ENCODE assay signal across 16 cellular contexts in the genomic region with DNA sequence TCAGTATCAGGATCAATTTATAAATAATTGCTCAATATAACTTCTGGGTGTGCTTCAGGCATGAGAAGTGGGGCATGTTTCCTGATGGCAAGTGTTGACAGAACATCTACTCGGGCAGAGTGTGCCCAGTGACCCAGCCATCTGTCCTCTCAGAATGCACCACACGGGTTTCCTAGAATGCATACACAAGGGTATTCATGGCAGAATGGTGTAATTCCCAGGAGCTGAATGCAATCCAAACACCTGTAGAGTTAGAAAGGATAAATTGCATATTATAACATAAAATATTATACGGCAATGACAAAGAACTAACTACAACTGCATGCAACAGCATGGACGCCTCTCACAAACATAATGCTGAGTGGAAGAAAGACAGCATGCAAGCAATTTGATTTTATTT.
DNase-seq lines count a peak whose midpoint lies in the region; ATAC-seq and TF ChIP-seq lines count a peak whose summit lies in the region.
"Had no signal": no experiment of that assay in that cellular context is flagged by ENCODE, and none has a peak within 500 bp of the region (broad histone marks: within the 10 kb centered on the region; RNA-seq: fewer than 3 reads in every experiment).

No MANE protein-coding gene starts in this region.

- H2BK5ac ChIP-seq in neuronal stem cell (ENCODE audit: low read length) = no peak overlapping the region

- H3K23ac ChIP-seq in neuronal stem cell (ENCODE audit: low read depth, low read length, poor library complexity) = no peak overlapping the region

- H3K79me1 ChIP-seq in neuronal stem cell (ENCODE audit: low read depth, low read length) = no peaks in the 10 kb centered on the region

- H2BK12ac ChIP-seq in neuronal stem cell (ENCODE audit: low read length) = no peak overlapping the region

- no CpG with 5 or more reads among the region's 4 CpGs for WGBS in neuronal stem cell (ENCODE audit: extremely low coverage in 2 of 2, insufficient read length in 2 of 2, insufficient replicate concordance in 1 of 2), 2 donors

- H4K8ac ChIP-seq in neuronal stem cell (ENCODE audit: low read depth, low read length) = no peak overlapping the region

- H3K27me3 ChIP-seq in effector memory CD4-positive, alpha-beta T cell (replicated peaks; ENCODE audit: control insufficient read depth, insufficient read depth, low read length, poor library complexity, severe bottlenecking) = no peaks in the 10 kb centered on the region
- H3K27me3 ChIP-seq in neuronal stem cell (ENCODE audit: control insufficient read depth in 3 of 3, insufficient read depth in 3 of 3, low read depth in 1 of 3, low read length in 3 of 3) = no peaks in the 10 kb centered on the region
- H3K27me3 ChIP-seq: BLaER1 had no signal

- no peak overlapping the region for H2BK120ac ChIP-seq in neuronal stem cell (ENCODE audit: low read depth, low read length)

- no peak overlapping the region for H3K4ac ChIP-seq in neuronal stem cell (ENCODE audit: low read length)

- no peaks in the 10 kb centered on the region for H3K36me3 ChIP-seq in effector memory CD4-positive, alpha-beta T cell (ENCODE audit: control insufficient read depth, insufficient read depth, low read length)
- no peaks in the 10 kb centered on the region for H3K36me3 ChIP-seq in neuronal stem cell (replicated peaks in 1 of 2; ENCODE audit: control insufficient read depth in 2 of 2, insufficient read depth in 2 of 2, low read length in 2 of 2)
- H3K36me3 ChIP-seq: BLaER1 had no signal

- H3K4me2 ChIP-seq in neuronal stem cell (ENCODE audit: insufficient read depth, low read length, poor library complexity, severe bottlenecking) = no peak overlapping the region
- H3K4me2 ChIP-seq: BLaER1 had no signal

- no peak overlapping the region for H2BK15ac ChIP-seq in neuronal stem cell (ENCODE audit: low read length)

- H3K9ac ChIP-seq in neuronal stem cell (ENCODE audit: low read depth, low read length, poor library complexity) = no peak overlapping the region
- H3K9ac ChIP-seq: BLaER1, GM23248 had no signal

- no peak overlapping the region for H3K4me3 ChIP-seq in effector memory CD4-positive, alpha-beta T cell (ENCODE audit: insufficient read depth, low read depth, low read length, poor library complexity, severe bottlenecking)
- no peak overlapping the region for H3K4me3 ChIP-seq in neuronal stem cell (ENCODE audit: low read length in 2 of 2)
- H3K4me3 ChIP-seq: BLaER1, GM23248 had no signal

- H3K27ac ChIP-seq in VCaP (peak overlapping the region; percentile 68), neuronal stem cell (replicated peaks; ENCODE audit: low read length) (no peak overlapping the region)
- H3K27ac ChIP-seq in effector memory CD4-positive, alpha-beta T cell (ENCODE audit: insufficient read depth, low read length, poor library complexity, severe bottlenecking) = no peak overlapping the region
- H3K27ac ChIP-seq: BLaER1, GM23248 had no signal

- ATAC-seq in HG03565 (IDR thresholded peaks at IDR 0.05; ENCODE audit: unreplicated experiment) = no peak
- ATAC-seq: HCT116, HepG2 had no signal

- H3K4me1 ChIP-seq in effector memory CD4-positive, alpha-beta T cell (ENCODE audit: control insufficient read depth, insufficient read depth, low read length, poor library complexity, severe bottlenecking) = no peaks in the 10 kb centered on the region
- no peaks in the 10 kb centered on the region for H3K4me1 ChIP-seq in neuronal stem cell (ENCODE audit: control insufficient read depth in 2 of 2, insufficient read depth in 1 of 2, low read depth in 1 of 2, low read length in 2 of 2)
- H3K4me1 ChIP-seq: Caco-2 had no signal

- H3K18ac ChIP-seq in neuronal stem cell (ENCODE audit: low read length) = no peak overlapping the region

- DNase-seq in DMS153 (lab: John Stamatoyannopoulos, UW) = peak; percentile 47
- DNase-seq in DMS153 treated with DMSO at 0.1 percent for 48 hours (lab: John Stamatoyannopoulos, UW; ENCODE audit: unreplicated experiment) = no peak
- peak; percentile 23 for DNase-seq in NCI-H1694 (lab: John Stamatoyannopoulos, UW)
- peak; percentile 55 to 69 for DNase-seq in NCI-H446 (lab: John Stamatoyannopoulos, UW)
- no peak for DNase-seq in effector memory CD4-positive, alpha-beta T cell
- DNase-seq in neuronal stem cell (ENCODE audit: low spot score) = no peak
- DNase-seq: 8988T; AML-193; Caco-2; CD8-positive, alpha-beta memory T cell; GM23248 had no signal

- no peak overlapping the region for H4K91ac ChIP-seq in neuronal stem cell (ENCODE audit: low read depth, low read length, poor library complexity)

- no peaks in the 10 kb centered on the region for H3K9me3 ChIP-seq in effector memory CD4-positive, alpha-beta T cell (ENCODE audit: control insufficient read depth, low read length)
- H3K9me3 ChIP-seq in neuronal stem cell (replicated peaks in 1 of 2; ENCODE audit: control insufficient read depth in 2 of 2, insufficient read depth in 1 of 2, low read depth in 1 of 2, low read length in 2 of 2) = peaks cover 0 to 8% of the 10 kb centered on the region in 2 donors
- H3K9me3 ChIP-seq: BLaER1, Caco-2 had no signal

- H2AFZ ChIP-seq in neuronal stem cell (ENCODE audit: low read length) = no peak overlapping the region
- H2AFZ ChIP-seq: GM23248 had no signal

- TF ChIP-seq CTCF in VCaP (conservative IDR thresholded peaks at IDR 0.05) = no peak

- H2AK5ac ChIP-seq in neuronal stem cell (ENCODE audit: low read depth, low read length) = no peak overlapping the region

- no peak overlapping the region for H3K14ac ChIP-seq in neuronal stem cell (ENCODE audit: low read length)

Comparison
In these comparisons a context has a peak if more than half of its experiments do, and no peak if none do; other contexts are left out.
1. DNase-seq: peak in DMS153 (single experiment), NCI-H1694 (single experiment) and NCI-H446 (2 of 2); none in DMS153 treated with DMSO at 0.1 percent for 48 hours (single experiment), effector memory CD4-positive, alpha-beta T cell (0 of 3) and neuronal stem cell (single experiment).